In genomic region chr14:103121161-103121845, GRCh38 we compare ENCODE assay signal across 2 cellular contexts.
A peak's percentile ranks its signal among the peaks of the same experiment; 100 is the strongest.
TF ChIP-seq lines count a peak whose summit lies in the region.

No MANE protein-coding gene starts in this region.

TF ChIP-seq in HCT116, 20 proteins besides CTCF, POLR2A, EP300 and RAD21:
- no peak for TF ChIP-seq REST (IDR thresholded peaks at IDR 0.05; ENCODE audit: low read depth)
- no peak for TF ChIP-seq ZFX (IDR thresholded peaks at IDR 0.05)
- no peak for TF ChIP-seq POLR2AphosphoS5 (IDR thresholded peaks at IDR 0.05; ENCODE audit: low read depth, low read length)
- no peak for TF ChIP-seq SRF (IDR thresholded peaks at IDR 0.05; ENCODE audit: low read depth)
- TF ChIP-seq EZH2 (IDR thresholded peaks at IDR 0.05): no peak
- TF ChIP-seq EZH2phosphoT487 (IDR thresholded peaks at IDR 0.05; ENCODE audit: borderline replicate concordance): no peak
- no peak for TF ChIP-seq ZNF274 (IDR thresholded peaks at IDR 0.05; ENCODE audit: low read depth, low read length)
TF ChIP-seq in HCT116: peak in this region for 0.

TF ChIP-seq in WTC11, 78 proteins besides CTCF, POLR2A, EP300 and RAD21:
- TF ChIP-seq SP1 (CRISPR knock-in tag; conservative IDR thresholded peaks at IDR 0.05) (no peak), ZBTB43 (CRISPR knock-in tag; IDR thresholded peaks at IDR 0.05) (0 out of 2 replicates have a peak, but pooled peaks have one; percentile 3), ATF1 (CRISPR knock-in tag; IDR thresholded peaks at IDR 0.05) (no peak)
